ENCODE assay signal across 1 cellular context in the genomic region with DNA sequence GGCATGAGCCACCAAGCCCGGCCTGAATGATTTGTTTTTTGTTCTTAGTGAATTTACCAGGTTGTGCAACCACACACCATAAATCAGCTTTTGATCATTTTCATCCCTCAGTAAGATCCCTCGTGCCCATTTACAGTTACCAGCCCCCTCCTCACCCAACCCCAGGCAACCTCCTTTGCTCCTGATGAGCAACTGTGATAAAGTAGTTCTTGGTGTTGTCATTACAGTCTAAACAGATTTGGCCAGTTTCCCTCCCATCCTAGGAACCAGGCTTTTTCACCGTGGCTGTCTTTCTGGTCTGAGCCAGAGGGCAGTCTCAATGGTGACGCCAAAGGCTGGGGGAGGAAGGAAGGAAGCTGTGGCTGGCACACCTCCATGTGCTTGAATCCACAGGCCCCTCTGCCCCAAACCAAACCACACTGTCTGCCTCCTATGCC.
TF ChIP-seq lines count a peak whose summit lies in the region.

No MANE protein-coding gene starts in this region.

TF ChIP-seq in HepG2, 621 proteins besides CTCF, POLR2A, EP300 and RAD21 (continued from another document and continues in another):
- TF ChIP-seq RAD51 (IDR thresholded peaks at IDR 0.05; ENCODE audit: borderline replicate concordance): no peak
- TF ChIP-seq ZNF224 (CRISPR knock-in tag; IDR thresholded peaks at IDR 0.05): no peak
- TF ChIP-seq ZMYM3 (CRISPR knock-in tag; IDR thresholded peaks at IDR 0.05): 0 out of 2 replicates have a peak, but pooled peaks have one; percentile 42
- TF ChIP-seq ZNF3 (CRISPR knock-in tag; IDR thresholded peaks at IDR 0.05): no peak
- TF ChIP-seq SAP130 (CRISPR knock-in tag; IDR thresholded peaks at IDR 0.05; ENCODE audit: low read depth): peak; percentile 4; the same call in 1 of the 2 replicates
- TF ChIP-seq ZNF253 (CRISPR knock-in tag; IDR thresholded peaks at IDR 0.05; ENCODE audit: borderline replicate concordance): no peak
- no peak for TF ChIP-seq FOXK2 (IDR thresholded peaks at IDR 0.05)
- no peak for TF ChIP-seq ZNF567 (CRISPR knock-in tag; IDR thresholded peaks at IDR 0.05; ENCODE audit: borderline replicate concordance)
- peak; percentile 45; the same call in 1 of the 2 replicates for TF ChIP-seq POLR2G (IDR thresholded peaks at IDR 0.05; ENCODE audit: low read depth, low read length)
- TF ChIP-seq YEATS4 (CRISPR knock-in tag; IDR thresholded peaks at IDR 0.05; ENCODE audit: borderline replicate concordance): no peak
- no peak for TF ChIP-seq RFX3 (CRISPR knock-in tag; IDR thresholded peaks at IDR 0.05)
- TF ChIP-seq ZFY (CRISPR knock-in tag; IDR thresholded peaks at IDR 0.05): no peak; the same call in 1 of the 2 replicates
- 0 out of 2 replicates have a peak, but pooled peaks have one; percentile 24 for TF ChIP-seq FOXA3 (CRISPR knock-in tag; IDR thresholded peaks at IDR 0.05)
- peak; percentile 28; the same call in 1 of the 2 replicates for TF ChIP-seq CEBPB (IDR thresholded peaks at IDR 0.05; ENCODE audit: borderline replicate concordance, low read depth, low read length)
- TF ChIP-seq ZNF580 (CRISPR knock-in tag; IDR thresholded peaks at IDR 0.05; ENCODE audit: borderline replicate concordance, low read depth): no peak
- no peak for TF ChIP-seq RNF219 (CRISPR knock-in tag; IDR thresholded peaks at IDR 0.05)
- no peak for TF ChIP-seq CCAR2 (optimal IDR thresholded peaks at IDR 0.05; ENCODE audit: low read depth, low read length)
- no peak for TF ChIP-seq ZC3H4 (CRISPR knock-in tag; IDR thresholded peaks at IDR 0.05; ENCODE audit: borderline replicate concordance)
- 0 out of 2 replicates have a peak, but pooled peaks have one; percentile 47 for TF ChIP-seq ZNF292 (CRISPR knock-in tag; IDR thresholded peaks at IDR 0.05; ENCODE audit: borderline replicate concordance, low read depth)
- TF ChIP-seq ZBTB4 (CRISPR knock-in tag; IDR thresholded peaks at IDR 0.05; ENCODE audit: borderline replicate concordance): no peak
- no peak for TF ChIP-seq ZBTB1 (CRISPR knock-in tag; IDR thresholded peaks at IDR 0.05; ENCODE audit: borderline replicate concordance)
- TF ChIP-seq ZNF207 (IDR thresholded peaks at IDR 0.05; ENCODE audit: borderline replicate concordance): no peak
- TF ChIP-seq NCOA2 (CRISPR knock-in tag; IDR thresholded peaks at IDR 0.05): peak; percentile 7; the same call in 1 of the 2 replicates
- TF ChIP-seq GTF2F1 (IDR thresholded peaks at IDR 0.05; ENCODE audit: low read length): no peak
- TF ChIP-seq, protein P1, sequence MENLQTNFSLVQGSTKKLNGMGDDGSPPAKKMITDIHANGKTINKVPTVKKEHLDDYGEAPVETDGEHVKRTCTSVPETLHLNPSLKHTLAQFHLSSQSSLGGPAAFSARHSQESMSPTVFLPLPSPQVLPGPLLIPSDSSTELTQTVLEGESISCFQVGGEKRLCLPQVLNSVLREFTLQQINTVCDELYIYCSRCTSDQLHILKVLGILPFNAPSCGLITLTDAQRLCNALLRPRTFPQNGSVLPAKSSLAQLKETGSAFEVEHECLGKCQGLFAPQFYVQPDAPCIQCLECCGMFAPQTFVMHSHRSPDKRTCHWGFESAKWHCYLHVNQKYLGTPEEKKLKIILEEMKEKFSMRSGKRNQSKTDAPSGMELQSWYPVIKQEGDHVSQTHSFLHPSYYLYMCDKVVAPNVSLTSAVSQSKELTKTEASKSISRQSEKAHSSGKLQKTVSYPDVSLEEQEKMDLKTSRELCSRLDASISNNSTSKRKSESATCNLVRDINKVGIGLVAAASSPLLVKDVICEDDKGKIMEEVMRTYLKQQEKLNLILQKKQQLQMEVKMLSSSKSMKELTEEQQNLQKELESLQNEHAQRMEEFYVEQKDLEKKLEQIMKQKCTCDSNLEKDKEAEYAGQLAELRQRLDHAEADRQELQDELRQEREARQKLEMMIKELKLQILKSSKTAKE (CRISPR knock-in tag; IDR thresholded peaks at IDR 0.05; ENCODE audit: borderline replicate concordance): no peak
- 0 out of 2 replicates have a peak, but pooled peaks have one; percentile 34 for TF ChIP-seq KAT8 (CRISPR knock-in tag; IDR thresholded peaks at IDR 0.05)
- TF ChIP-seq, protein P2, sequence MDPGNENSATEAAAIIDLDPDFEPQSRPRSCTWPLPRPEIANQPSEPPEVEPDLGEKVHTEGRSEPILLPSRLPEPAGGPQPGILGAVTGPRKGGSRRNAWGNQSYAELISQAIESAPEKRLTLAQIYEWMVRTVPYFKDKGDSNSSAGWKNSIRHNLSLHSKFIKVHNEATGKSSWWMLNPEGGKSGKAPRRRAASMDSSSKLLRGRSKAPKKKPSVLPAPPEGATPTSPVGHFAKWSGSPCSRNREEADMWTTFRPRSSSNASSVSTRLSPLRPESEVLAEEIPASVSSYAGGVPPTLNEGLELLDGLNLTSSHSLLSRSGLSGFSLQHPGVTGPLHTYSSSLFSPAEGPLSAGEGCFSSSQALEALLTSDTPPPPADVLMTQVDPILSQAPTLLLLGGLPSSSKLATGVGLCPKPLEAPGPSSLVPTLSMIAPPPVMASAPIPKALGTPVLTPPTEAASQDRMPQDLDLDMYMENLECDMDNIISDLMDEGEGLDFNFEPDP (CRISPR knock-in tag; conservative IDR thresholded peaks at IDR 0.05): no peak
- no peak for TF ChIP-seq SIN3A (IDR thresholded peaks at IDR 0.05; ENCODE audit: borderline replicate concordance, low read depth, low read length)
- no peak for TF ChIP-seq ZSCAN29 (CRISPR knock-in tag; conservative IDR thresholded peaks at IDR 0.05)
- TF ChIP-seq SPEN (CRISPR knock-in tag; IDR thresholded peaks at IDR 0.05; ENCODE audit: low read depth): no peak
- TF ChIP-seq, protein P3, sequence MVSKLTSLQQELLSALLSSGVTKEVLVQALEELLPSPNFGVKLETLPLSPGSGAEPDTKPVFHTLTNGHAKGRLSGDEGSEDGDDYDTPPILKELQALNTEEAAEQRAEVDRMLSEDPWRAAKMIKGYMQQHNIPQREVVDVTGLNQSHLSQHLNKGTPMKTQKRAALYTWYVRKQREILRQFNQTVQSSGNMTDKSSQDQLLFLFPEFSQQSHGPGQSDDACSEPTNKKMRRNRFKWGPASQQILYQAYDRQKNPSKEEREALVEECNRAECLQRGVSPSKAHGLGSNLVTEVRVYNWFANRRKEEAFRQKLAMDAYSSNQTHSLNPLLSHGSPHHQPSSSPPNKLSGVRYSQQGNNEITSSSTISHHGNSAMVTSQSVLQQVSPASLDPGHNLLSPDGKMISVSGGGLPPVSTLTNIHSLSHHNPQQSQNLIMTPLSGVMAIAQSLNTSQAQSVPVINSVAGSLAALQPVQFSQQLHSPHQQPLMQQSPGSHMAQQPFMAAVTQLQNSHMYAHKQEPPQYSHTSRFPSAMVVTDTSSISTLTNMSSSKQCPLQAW (CRISPR knock-in tag; IDR thresholded peaks at IDR 0.05): no peak
- no peak for TF ChIP-seq PITX1 (CRISPR knock-in tag; IDR thresholded peaks at IDR 0.05)
- no peak for TF ChIP-seq SOX6 (IDR thresholded peaks at IDR 0.05)
- no peak; the same call in 1 of the 2 replicates for TF ChIP-seq SOX6 (CRISPR knock-in tag; IDR thresholded peaks at IDR 0.05)
- no peak for TF ChIP-seq ZEB1 (IDR thresholded peaks at IDR 0.05; ENCODE audit: insufficient replicate concordance, low read depth)
- no peak for TF ChIP-seq ZNF142 (CRISPR knock-in tag; IDR thresholded peaks at IDR 0.05)
- no peak for TF ChIP-seq CENPT (CRISPR knock-in tag; IDR thresholded peaks at IDR 0.05; ENCODE audit: low read depth)
- no peak for TF ChIP-seq ZNF772 (CRISPR knock-in tag; IDR thresholded peaks at IDR 0.05)
- TF ChIP-seq, protein P4, sequence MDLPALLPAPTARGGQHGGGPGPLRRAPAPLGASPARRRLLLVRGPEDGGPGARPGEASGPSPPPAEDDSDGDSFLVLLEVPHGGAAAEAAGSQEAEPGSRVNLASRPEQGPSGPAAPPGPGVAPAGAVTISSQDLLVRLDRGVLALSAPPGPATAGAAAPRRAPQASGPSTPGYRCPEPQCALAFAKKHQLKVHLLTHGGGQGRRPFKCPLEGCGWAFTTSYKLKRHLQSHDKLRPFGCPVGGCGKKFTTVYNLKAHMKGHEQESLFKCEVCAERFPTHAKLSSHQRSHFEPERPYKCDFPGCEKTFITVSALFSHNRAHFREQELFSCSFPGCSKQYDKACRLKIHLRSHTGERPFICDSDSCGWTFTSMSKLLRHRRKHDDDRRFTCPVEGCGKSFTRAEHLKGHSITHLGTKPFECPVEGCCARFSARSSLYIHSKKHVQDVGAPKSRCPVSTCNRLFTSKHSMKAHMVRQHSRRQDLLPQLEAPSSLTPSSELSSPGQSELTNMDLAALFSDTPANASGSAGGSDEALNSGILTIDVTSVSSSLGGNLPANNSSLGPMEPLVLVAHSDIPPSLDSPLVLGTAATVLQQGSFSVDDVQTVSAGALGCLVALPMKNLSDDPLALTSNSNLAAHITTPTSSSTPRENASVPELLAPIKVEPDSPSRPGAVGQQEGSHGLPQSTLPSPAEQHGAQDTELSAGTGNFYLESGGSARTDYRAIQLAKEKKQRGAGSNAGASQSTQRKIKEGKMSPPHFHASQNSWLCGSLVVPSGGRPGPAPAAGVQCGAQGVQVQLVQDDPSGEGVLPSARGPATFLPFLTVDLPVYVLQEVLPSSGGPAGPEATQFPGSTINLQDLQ (CRISPR knock-in tag; IDR thresholded peaks at IDR 0.05): no peak
- no peak for TF ChIP-seq PRPF4 (IDR thresholded peaks at IDR 0.05; ENCODE audit: low read depth, low read length, poor library complexity, severe bottlenecking)
